13 cellular contexts compared by ENCODE assay signal in genomic region chr5:95102080-95102479, GRCh38.
DNase-seq lines count a peak whose midpoint lies in the region; ATAC-seq and TF ChIP-seq lines count a peak whose summit lies in the region.
"Had no signal": no experiment of that assay in that cellular context is flagged by ENCODE, and none has a peak within 500 bp of the region (broad histone marks: within the 10 kb centered on the region; RNA-seq: fewer than 3 reads in every experiment).

No MANE protein-coding gene starts in this region.

- H3K79me2 ChIP-seq in mesendoderm (ENCODE audit: control insufficient read depth, insufficient read depth, low read length), result no peaks in the 10 kb centered on the region

- no peak for TF ChIP-seq CTCF in BE2C (IDR thresholded peaks at IDR 0.05; ENCODE audit: low read depth, low read length)

- H3K27me3 ChIP-seq in mesendoderm (ENCODE audit: insufficient read depth, low read length, poor library complexity), result no peaks in the 10 kb centered on the region
- no peaks in the 10 kb centered on the region for H3K27me3 ChIP-seq in BE2C

- no peak overlapping the region for H4K8ac ChIP-seq in mesendoderm (ENCODE audit: low read depth, low read length)

- H3K4me3 ChIP-seq in mesendoderm (ENCODE audit: low read length) (no peak overlapping the region), BE2C (ENCODE audit: low read depth, low read length) (no peak overlapping the region)
- H3K4me3 ChIP-seq: HAP-1 had no signal

- H3K4ac ChIP-seq in mesendoderm (ENCODE audit: low read depth, low read length), result no peak overlapping the region

- H3K23ac ChIP-seq in mesendoderm (ENCODE audit: low read length), result no peak overlapping the region

- H4K5ac ChIP-seq in mesendoderm (ENCODE audit: low read length), result no peak overlapping the region

- no peak overlapping the region for H3K9ac ChIP-seq in mesendoderm (ENCODE audit: low read length)

- H3K27ac ChIP-seq in mesendoderm (ENCODE audit: low read depth, low read length), result no peak overlapping the region

- H3K9me3 ChIP-seq in BE2C, result no peaks in the 10 kb centered on the region
- H3K9me3 ChIP-seq: HAP-1 had no signal

- DNase-seq in DMS53 treated with DMSO at 0.1 percent for 48 hours (lab: John Stamatoyannopoulos, UW; ENCODE audit: unreplicated experiment), result peak; percentile 96
- DNase-seq in SHP77 treated with DMSO at 0.1 percent for 48 hours (lab: John Stamatoyannopoulos, UW), result peak; percentile 64
- DNase-seq in mesendoderm, result no peak
- no peak for DNase-seq in BE2C
- no peak for DNase-seq in AG08396 (ENCODE audit: low spot score)
- DNase-seq: activated CD4-positive, alpha-beta T cell treated with anti-CD3 and anti-CD28 coated beads, Interleukin-2, amount 10 ng/mL, durations not matched to agents 7 days and 5 days; left colon; T-cell had no signal

- WGBS in mesendoderm (ENCODE audit: extremely low coverage, insufficient coverage, low lambda C conversion rate), result no CpG with 5 or more reads among the region's 1 CpG

- ATAC-seq in GM19463 (IDR thresholded peaks at IDR 0.05; ENCODE audit: unreplicated experiment) (peak; percentile 37), HG03175 (IDR thresholded peaks at IDR 0.05; ENCODE audit: unreplicated experiment) (peak; percentile 32), GM18858 (IDR thresholded peaks at IDR 0.05; ENCODE audit: unreplicated experiment) (no peak)
- ATAC-seq: activated T-helper 17 cell treated with anti-CD3 and anti-CD28 coated beads, Interleukin-2, amount 50 U/mL, for 72 hours; left colon; T-cell had no signal

- H3K4me1 ChIP-seq in mesendoderm (ENCODE audit: control insufficient read depth, low read depth, low read length) (no peaks in the 10 kb centered on the region), BE2C (no peaks in the 10 kb centered on the region)
- H3K4me1 ChIP-seq: HAP-1 had no signal

- H3K36me3 ChIP-seq in mesendoderm (ENCODE audit: control insufficient read depth, insufficient read depth, low read length) (no peaks in the 10 kb centered on the region), BE2C (no peaks in the 10 kb centered on the region)
- H3K36me3 ChIP-seq: HAP-1 had no signal

- H3K4me2 ChIP-seq in mesendoderm (ENCODE audit: low read length), result no peak overlapping the region

- H3K56ac ChIP-seq in mesendoderm (ENCODE audit: low read length), result no peak overlapping the region

- no peak overlapping the region for H2BK5ac ChIP-seq in mesendoderm (ENCODE audit: low read length)

- no peak overlapping the region for H2BK120ac ChIP-seq in mesendoderm (ENCODE audit: low read depth, low read length)

- no peaks in the 10 kb centered on the region for H3K79me1 ChIP-seq in mesendoderm (ENCODE audit: low read length)

- H2AK5ac ChIP-seq in mesendoderm (ENCODE audit: low read length), result no peak overlapping the region

- H3K18ac ChIP-seq in mesendoderm (ENCODE audit: low read length), result no peak overlapping the region

- H2BK15ac ChIP-seq in mesendoderm (replicated peaks; ENCODE audit: low read depth), result no peak overlapping the region

Comparison
In these comparisons a context has a peak if more than half of its experiments do, and no peak if none do; other contexts are left out.
1. DNase-seq: peak in DMS53 treated with DMSO at 0.1 percent for 48 hours (single experiment) and SHP77 treated with DMSO at 0.1 percent for 48 hours (single experiment); none in mesendoderm (single experiment), BE2C (single experiment) and AG08396 (single experiment).